Comparison of ENCODE assay signal across 26 cellular contexts in genomic region chr1:211215577-211215976, GRCh38.
"Had no signal": no experiment of that assay in that cellular context is flagged by ENCODE, and none has a peak within 500 bp of the region (broad histone marks: within the 10 kb centered on the region; RNA-seq: fewer than 3 reads in every experiment).

No MANE protein-coding gene starts in this region.

- H2AFZ ChIP-seq: hepatocyte had no signal

- H3K4me1 ChIP-seq: colonic mucosa, esophagus muscularis mucosa, foreskin keratinocyte, gastrocnemius medialis, gastroesophageal sphincter, heart left ventricle, heart right ventricle had no signal

- ATAC-seq: effector memory CD8-positive, alpha-beta T cell; esophagus mucosa; foreskin keratinocyte; gastrocnemius medialis; gastroesophageal sphincter; heart left ventricle; heart right ventricle had no signal

- H3K79me2 ChIP-seq: hepatocyte had no signal

- H3K36me3 ChIP-seq: colonic mucosa, esophagus muscularis mucosa, esophagus squamous epithelium, gastrocnemius medialis, gastroesophageal sphincter, heart left ventricle, heart right ventricle had no signal

- H3K27ac Mint-ChIP-seq: dendritic cell treated with granulocyte-macrophage colony-stimulating factor and Interleukin-4, amounts not matched to agents 40 ng/mL and 50 ng/mL, for 4 days; effector memory CD8-positive, alpha-beta T cell; endodermal cell had no signal

- H3K27ac ChIP-seq: colonic mucosa, coronary artery, dorsolateral prefrontal cortex, epithelial cell of prostate, esophagus muscularis mucosa, esophagus squamous epithelium, foreskin keratinocyte, gastrocnemius medialis, gastroesophageal sphincter, heart left ventricle, heart right ventricle, hepatocyte had no signal

- DNase-seq: colonic mucosa; cortex of kidney; dermis blood vessel endothelial cell; dorsolateral prefrontal cortex; effector CD4-positive, alpha-beta T cell; effector CD8-positive, alpha-beta T cell; effector memory CD4-positive, alpha-beta T cell; effector memory CD8-positive, alpha-beta T cell; endodermal cell; erythroblast; esophagus squamous epithelium; foreskin fibroblast; foreskin keratinocyte; foreskin melanocyte; gastrocnemius medialis; glutamatergic neuron; head of caudate nucleus; heart left ventricle; heart right ventricle had no signal

- H3K9me3 ChIP-seq: colonic mucosa, esophagus muscularis mucosa, esophagus squamous epithelium, gastrocnemius medialis, gastroesophageal sphincter, heart left ventricle had no signal

- H3K9me3 Mint-ChIP-seq: dendritic cell treated with granulocyte-macrophage colony-stimulating factor and Interleukin-4, amounts not matched to agents 40 ng/mL and 50 ng/mL, for 4 days; effector memory CD8-positive, alpha-beta T cell had no signal

- H3K4me3 Mint-ChIP-seq: dendritic cell treated with granulocyte-macrophage colony-stimulating factor and Interleukin-4, amounts not matched to agents 40 ng/mL and 50 ng/mL, for 4 days; effector memory CD8-positive, alpha-beta T cell; endodermal cell had no signal

- H3K4me3 ChIP-seq: colonic mucosa, coronary artery, dorsolateral prefrontal cortex, esophagus muscularis mucosa, esophagus squamous epithelium, gastrocnemius medialis, gastroesophageal sphincter, heart left ventricle, heart right ventricle, hepatocyte had no signal

- H3K4me2 ChIP-seq: hepatocyte had no signal

- H3K27me3 ChIP-seq: colonic mucosa, dorsolateral prefrontal cortex, esophagus muscularis mucosa, foreskin keratinocyte, gastrocnemius medialis, gastroesophageal sphincter, heart left ventricle, hepatocyte had no signal
